In the genomic region with DNA sequence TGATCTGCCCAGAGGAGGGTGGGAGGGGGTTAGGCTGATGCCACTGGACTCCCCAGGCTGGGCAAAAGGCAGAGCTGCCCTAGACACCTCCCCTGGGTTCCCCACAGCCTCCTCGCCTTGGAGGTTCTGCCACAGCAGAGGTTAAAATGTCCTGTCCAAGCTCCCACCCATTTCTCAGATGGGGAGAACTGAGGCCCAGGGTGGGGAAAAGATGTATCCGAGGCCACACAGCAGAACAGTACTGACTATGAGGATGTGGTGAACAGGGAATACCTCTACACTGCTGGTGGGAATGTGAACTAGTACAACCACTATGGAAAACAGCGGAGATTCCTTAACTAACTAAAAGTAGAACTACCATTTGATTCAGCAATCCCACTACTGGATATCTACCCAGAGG, we compare ENCODE assay signal across 12 cellular contexts. TPM values are rescaled to one million over a fixed set of nuclear protein-coding genes. Genes with fewer than 3 reads are reported as not detected.
"Had no signal": no experiment of that assay in that cellular context is flagged by ENCODE, and none has a peak within 500 bp of the region (broad histone marks: within the 10 kb centered on the region; RNA-seq: fewer than 3 reads in every experiment).

No MANE protein-coding gene starts in this region.

RNA-seq across cellular contexts. Expression of gene SPDYE1, which starts 31.3 kb away (rescaled TPM):
- total RNA-seq: activated B cell treated with CpG ODN at 0.5 μM for 24 hours; activated CD4-positive, alpha-beta memory T cell treated with anti-CD3 and anti-CD28 coated beads for 36 hours; activated CD4-positive, alpha-beta memory T cell treated with anti-CD3 and anti-CD28 coated beads, Interleukin-2, amount 10 ng/mL, durations not matched to agents 7 days and 5 days; activated CD4-positive, alpha-beta T cell treated with anti-CD3 and anti-CD28 coated beads for 36 hours; activated CD4-positive, alpha-beta T cell treated with anti-CD3 and anti-CD28 coated beads, Interleukin-2, amount 10 ng/mL, durations not matched to agents 24 days and 14 days; activated CD4-positive, alpha-beta T cell treated with anti-CD3 and anti-CD28 coated beads, Interleukin-2, amount 10 ng/mL, durations not matched to agents 7 days and 5 days; activated CD8-positive, alpha-beta memory T cell treated with anti-CD3 and anti-CD28 coated beads for 36 hours; activated CD8-positive, alpha-beta T cell treated with anti-CD3 and anti-CD28 coated beads for 36 hours; activated CD8-positive, alpha-beta T cell treated with anti-CD3 and anti-CD28 coated beads, Interleukin-2, amount 10 ng/mL, durations not matched to agents 7 days and 5 days; T-helper 1 cell treated with Interleukin-12 subunit alpha and Interleukin-12 subunit beta and Interleukin-4 antibody, amounts not matched to agents 30 ng/mL and 1 ng/mL, for 36 hours; T-helper 2 cell treated with Interferon-gamma antibody and Interleukin-4, amounts not matched to agents 100 ng/mL and 5 ng/mL, for 36 hours; WTC11 had no signal
